ENCODE assay signal across 8 cellular contexts in the genomic region with DNA sequence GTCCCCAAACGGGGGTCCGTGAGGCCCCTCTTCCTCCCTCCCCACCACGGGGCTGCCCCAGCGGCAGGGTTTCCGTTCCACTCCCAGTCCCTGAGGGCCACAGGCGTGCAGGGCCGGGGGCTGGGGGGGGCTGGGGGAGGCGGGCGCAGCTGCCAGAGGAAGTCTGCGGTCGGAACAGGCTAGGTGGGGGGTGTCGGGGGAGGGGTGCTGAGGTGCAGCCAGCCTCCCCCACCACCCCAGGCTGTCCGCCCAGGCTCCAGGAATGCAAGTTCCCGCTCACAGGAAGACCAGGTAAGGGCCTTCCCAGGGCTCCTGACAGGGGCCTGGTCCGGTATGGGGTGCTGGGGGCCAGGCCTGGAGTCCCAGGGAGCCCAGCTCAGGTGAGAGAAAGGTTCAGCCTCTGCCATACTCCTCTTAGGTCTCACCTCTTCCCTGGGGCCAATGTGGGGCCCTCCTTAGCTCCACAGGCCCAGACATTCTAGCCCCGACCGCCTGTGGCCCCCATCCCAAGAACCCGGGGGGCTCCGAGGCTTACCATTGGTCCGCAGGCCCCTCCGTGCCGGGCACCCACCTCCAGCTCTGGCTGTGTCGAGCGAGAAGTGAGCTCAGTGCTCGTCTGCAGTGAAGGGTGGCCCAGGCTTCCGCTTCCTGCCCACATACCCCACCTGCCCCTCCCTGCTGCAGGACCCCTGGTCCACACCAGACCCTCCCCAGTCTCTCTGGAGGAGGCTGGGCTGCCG. TPM values are rescaled to one million over a fixed set of nuclear protein-coding genes. Genes with fewer than 3 reads are reported as not detected.
A peak's percentile ranks its signal among the peaks of the same experiment; 100 is the strongest.
DNase-seq lines count a peak whose midpoint lies in the region; ATAC-seq, FAIRE-seq and TF ChIP-seq lines count a peak whose summit lies in the region.

A gene with protein sequence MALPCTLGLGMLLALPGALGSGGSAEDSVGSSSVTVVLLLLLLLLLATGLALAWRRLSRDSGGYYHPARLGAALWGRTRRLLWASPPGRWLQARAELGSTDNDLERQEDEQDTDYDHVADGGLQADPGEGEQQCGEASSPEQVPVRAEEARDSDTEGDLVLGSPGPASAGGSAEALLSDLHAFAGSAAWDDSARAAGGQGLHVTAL (minus strand): TSS at position 601 of the 740 bp plus-strand sequence. CDS start 63 bp downstream, at position 538.

- TF ChIP-seq CTCF in astrocyte (IDR thresholded peaks at IDR 0.05; ENCODE audit: insufficient read depth, low read depth, low read length) (no peak), PC-9 (conservative IDR thresholded peaks at IDR 0.05) (no peak)

- no peak for DNase-seq in astrocyte (ENCODE audit: low read depth)
- DNase-seq in stimulated activated CD4-positive, alpha-beta T cell treated with anti-CD3 and anti-CD28 coated beads, Interleukin-15, amount 100 ng/mL, for 24 hours, result peak; percentile 87
- DNase-seq in NCI-H748 (lab: John Stamatoyannopoulos, UW; ENCODE audit: unreplicated experiment), result no peak
- DNase-seq in PC-9, result no peak
- DNase-seq in iPS-NIHi11 (ENCODE audit: low spot score), result no peak

- intact Hi-C loops in T-helper 1 cell treated with Interleukin-12 subunit alpha and Interleukin-12 subunit beta and Interleukin-4 antibody, amounts not matched to agents 30 ng/mL and 1 ng/mL, for 36 hours (cut with micrococcal nuclease), result loop anchor here (1.0 kb wide), 3 partner anchors 27 to 69 kb away; no protein-coding TSS in a partner anchor
- intact Hi-C loops in PC-9 (cut with micrococcal nuclease; ENCODE audit: unreplicated experiment), result no loop called here

- H3F3A ChIP-seq in PC-9 (ENCODE audit: insufficient read depth, low read depth), result peaks cover 29% of the 10 kb centered on the region

- peak within 1 kb of the TSS; percentile 55 for H3K27ac Mint-ChIP-seq in astrocyte (ENCODE audit: unreplicated experiment)

- H3K9me2 ChIP-seq in PC-9 (ENCODE audit: insufficient read depth), result no peaks in the 10 kb centered on the region

- peaks cover 13% of the 10 kb centered on the region for H4K20me1 ChIP-seq in astrocyte (ENCODE audit: insufficient read depth, low read length)
- peaks cover 6% of the 10 kb centered on the region; the same call in 1 of the 2 replicates for H4K20me1 ChIP-seq in PC-9 (ENCODE audit: insufficient read depth)

- no peaks in the 10 kb centered on the region for H3K27me3 Mint-ChIP-seq in astrocyte (ENCODE audit: low read depth, unreplicated experiment)

- peak within 1 kb of the TSS; percentile 19 for H3K4me2 ChIP-seq in astrocyte (ENCODE audit: low read length)
- H3K4me2 ChIP-seq in PC-9, result no peak within 1 kb of the TSS

- CTCF ChIA-PET in PC-9 (lab: Charles Lee), result interaction anchor here (0.6 kb wide), 1 partner anchor 383 kb away, joined by 3 read pairs; no protein-coding TSS in a partner anchor

- H3K9me3 ChIP-seq in astrocyte (ENCODE audit: insufficient read depth, low read depth, low read length) (no peaks in the 10 kb centered on the region), PC-9 (ENCODE audit: insufficient read depth, low read depth) (no peaks in the 10 kb centered on the region)

- H3K36me3 Mint-ChIP-seq in astrocyte (ENCODE audit: low read depth, unreplicated experiment), result peaks cover 5% of the 10 kb centered on the region

- H3K36me3 ChIP-seq in astrocyte (ENCODE audit: insufficient read depth, low read length), result peaks cover 6% of the 10 kb centered on the region
- H3K36me3 ChIP-seq in PC-9 (ENCODE audit: low read depth), result no peaks in the 10 kb centered on the region; the same call in none of the 2 replicates

- FAIRE-seq in astrocyte (lab: Jason Lieb, UNC), result no peak

- H3K4me3 Mint-ChIP-seq in astrocyte (ENCODE audit: unreplicated experiment), result peak within 1 kb of the TSS; percentile 62

- H3K4me1 Mint-ChIP-seq in astrocyte (ENCODE audit: low read depth, unreplicated experiment), result peaks cover 9% of the 10 kb centered on the region

- H3K4me3 ChIP-seq in astrocyte (ENCODE audit: insufficient read depth, low read depth, low read length) (no peak within 1 kb of the TSS), PC-9 (no peak within 1 kb of the TSS)

- H3K27me3 ChIP-seq in astrocyte (ENCODE audit: insufficient read depth, low read length), result no peaks in the 10 kb centered on the region
- no peaks in the 10 kb centered on the region for H3K27me3 ChIP-seq in PC-9 (ENCODE audit: insufficient read depth, low read depth)

- peaks cover 15% of the 10 kb centered on the region for H3K4me1 ChIP-seq in astrocyte (ENCODE audit: insufficient read depth, low read length)
- H3K4me1 ChIP-seq in PC-9 (replicated peaks; ENCODE audit: insufficient read depth), result peaks cover 10% of the 10 kb centered on the region; the same call in 1 of the 2 replicates

- H3K9ac ChIP-seq in astrocyte (ENCODE audit: low read length), result no peak within 1 kb of the TSS

- no TSS peak for BruUV-seq in PC-9 (replicated peaks; lab: Mats Ljungman, UMichigan)

- H3K27ac ChIP-seq in astrocyte (ENCODE audit: low read depth, low read length) (no peak within 1 kb of the TSS), PC-9 (no peak within 1 kb of the TSS)

- ATAC-seq in GM18909 (IDR thresholded peaks at IDR 0.05; ENCODE audit: poor library complexity, unreplicated experiment), result peak; percentile 31
- ATAC-seq in GM19351 (IDR thresholded peaks at IDR 0.05; ENCODE audit: unreplicated experiment), result no peak

- no peak within 1 kb of the TSS for H2AFZ ChIP-seq in astrocyte (ENCODE audit: low read depth, low read length)
- H2AFZ ChIP-seq in PC-9, result no peak within 1 kb of the TSS

- POLR2A ChIA-PET in PC-9 (lab: Charles Lee; ENCODE audit: unreplicated experiment), result interaction anchor here (0.7 kb wide), 1 partner anchor 141 kb away, joined by 4 read pairs; no protein-coding TSS in a partner anchor

- H3K79me2 ChIP-seq in astrocyte (ENCODE audit: insufficient read depth, low read length), result peaks cover 7% of the 10 kb centered on the region
- peaks cover 2% of the 10 kb centered on the region; the same call in 1 of the 2 replicates for H3K79me2 ChIP-seq in PC-9 (ENCODE audit: low read depth)

- H3K9me3 Mint-ChIP-seq in astrocyte (ENCODE audit: unreplicated experiment), result no peaks in the 10 kb centered on the region

RNA-seq across cellular contexts. Expression of the gene that starts here (rescaled TPM):
- total RNA-seq in T-helper 1 cell treated with Interleukin-12 subunit alpha and Interleukin-12 subunit beta and Interleukin-4 antibody, amounts not matched to agents 30 ng/mL and 1 ng/mL, for 36 hours, result 406 and 428 TPM in 2 replicates
- total RNA-seq in astrocyte (1.7 and 2.3 TPM in 2 replicates), PC-9 (2021) (1.2 and 1.3 TPM in 2 replicates)

Comparison
In these comparisons a context has a peak if more than half of its experiments do, and no peak if none do; other contexts are left out.
1. RNA of the gene that starts here (total RNA-seq): 406 to 428 TPM in T-helper 1 cell treated with Interleukin-12 subunit alpha and Interleukin-12 subunit beta and Interleukin-4 antibody, amounts not matched to agents 30 ng/mL and 1 ng/mL, for 36 hours; 1.7 to 2.3 TPM in astrocyte and 1.2 to 1.3 TPM in PC-9; every median in the first group is over 100 times any median in the second.